In the genomic region with DNA sequence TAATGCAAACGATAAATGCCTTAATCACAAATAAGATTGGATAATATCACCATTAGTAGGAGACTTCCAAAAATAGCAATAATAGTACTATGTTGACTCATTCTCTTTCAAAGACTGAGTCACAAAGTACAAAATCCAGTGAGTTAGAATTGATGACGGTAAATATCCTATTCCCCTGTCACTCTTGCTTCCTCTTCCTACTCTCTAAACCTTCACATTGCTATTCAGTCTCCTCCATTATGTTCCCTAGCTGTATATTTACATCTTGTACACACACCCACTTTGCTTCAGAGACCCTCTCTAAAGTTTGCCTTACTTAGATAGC, we compare ENCODE assay signal across 13 cellular contexts. TPM values are rescaled to one million over a fixed set of nuclear protein-coding genes. Genes with fewer than 3 reads are reported as not detected.
DNase-seq lines count a peak whose midpoint lies in the region; ATAC-seq, FAIRE-seq and TF ChIP-seq lines count a peak whose summit lies in the region.
"Had no signal": no experiment of that assay in that cellular context is flagged by ENCODE, and none has a peak within 500 bp of the region (broad histone marks: within the 10 kb centered on the region; RNA-seq: fewer than 3 reads in every experiment).

No MANE protein-coding gene starts in this region.

- 11% methylated on average over 2 of the region's 2 CpGs for WGBS in K562 (ENCODE audit: insufficient coverage, low coverage, missing lambda C conversion rate)
- WGBS in HepG2 (ENCODE audit: low lambda C conversion rate) = 0% methylated on average over 2 of the region's 2 CpGs
- 89 to 100% methylated on average over 1 to 2 of the region's 2 CpGs for WGBS in endodermal cell (ENCODE audit: insufficient coverage in 1 of 2, insufficient read length in 1 of 2), 2 experiments

- ATAC-seq in K562 = no peak
- peak; percentile 78 for ATAC-seq in HepG2
- ATAC-seq: gastroesophageal sphincter had no signal

- H3K4me3 Mint-ChIP-seq in endodermal cell = no peak overlapping the region
- H3K4me3 Mint-ChIP-seq: activated naive CD4-positive, alpha-beta T cell treated with anti-CD3 and anti-CD28 coated beads, Interleukin-2, amount 50 U/mL, for 24 hours had no signal

- H3K4me1 Mint-ChIP-seq in endodermal cell = no peaks in the 10 kb centered on the region

- H3K79me2 ChIP-seq in K562 (ENCODE audit: control insufficient read depth, insufficient read depth, low read length) (no peaks in the 10 kb centered on the region), HepG2 (ENCODE audit: insufficient read depth, low read length) (no peaks in the 10 kb centered on the region)

- no peak for TF ChIP-seq EP300 in K562 (IDR thresholded peaks at IDR 0.05; ENCODE audit: low read length)
- TF ChIP-seq EP300 in HepG2 (IDR thresholded peaks at IDR 0.05; ENCODE audit: low read depth in 2 of 2, low read length in 2 of 2) = no peak; a peak in 1 of 4 replicates
- TF ChIP-seq EP300 in HepG2 (CRISPR knock-in tag; IDR thresholded peaks at IDR 0.05; ENCODE audit: borderline replicate concordance) = no peak

- H3K36me3 ChIP-seq in K562 (ENCODE audit: control insufficient read depth, insufficient read depth, low read length) (no peaks in the 10 kb centered on the region), HepG2 (replicated peaks in 1 of 2; ENCODE audit: control insufficient read depth in 1 of 2, insufficient read depth in 2 of 2, low read length in 2 of 2) (no peaks in the 10 kb centered on the region), endodermal cell (ENCODE audit: control insufficient read depth, insufficient read depth, low read length) (no peaks in the 10 kb centered on the region)
- H3K36me3 ChIP-seq: gastroesophageal sphincter had no signal

- peak; percentile 49 for DNase-seq in AG20443 (ENCODE audit: low spot score)
- peak; percentile 65 for DNase-seq in HT1080 (ENCODE audit: low read depth)
- no peak for DNase-seq in K562 (ENCODE audit: extremely low read depth in 1 of 4, low spot score in 3 of 4)
- peak; percentile 51 for DNase-seq in HepG2 (ENCODE audit: low spot score)
- no peak for DNase-seq in coronary artery (ENCODE audit: low spot score)
- no peak for DNase-seq in inferior parietal cortex (ENCODE audit: extremely low spot score)
- no peak for DNase-seq in NCI-H2029 (lab: John Stamatoyannopoulos, UW)
- no peak for DNase-seq in endodermal cell
- DNase-seq: islet precursor cell, PC-9 had no signal

- H3K9me3 ChIP-seq in K562 (replicated peaks; ENCODE audit: control insufficient read depth, insufficient read depth, low read depth, low read length) (no peaks in the 10 kb centered on the region), HepG2 (ENCODE audit: low read length) (no peaks in the 10 kb centered on the region), endodermal cell (ENCODE audit: control insufficient read depth, low read length) (no peaks in the 10 kb centered on the region)
- H3K9me3 ChIP-seq: gastroesophageal sphincter had no signal

- H3K36me3 Mint-ChIP-seq in endodermal cell (ENCODE audit: low read depth) = no peaks in the 10 kb centered on the region
- H3K36me3 Mint-ChIP-seq: activated naive CD4-positive, alpha-beta T cell treated with anti-CD3 and anti-CD28 coated beads, Interleukin-2, amount 50 U/mL, for 24 hours had no signal

- H3K27me3 ChIP-seq in K562 (ENCODE audit: control insufficient read depth in 2 of 2, insufficient read depth in 2 of 2, low read length in 2 of 2) (0 out of 5 replicates have a peak, but pooled peaks cover 0 to 5% of the 10 kb centered on the region in 2 experiments), HepG2 (ENCODE audit: control insufficient read depth in 1 of 2, insufficient read depth in 2 of 2, low read length in 2 of 2) (no peaks in the 10 kb centered on the region), endodermal cell (ENCODE audit: control insufficient read depth, insufficient read depth, low read length, poor library complexity, severe bottlenecking) (no peaks in the 10 kb centered on the region)
- H3K27me3 ChIP-seq: gastroesophageal sphincter had no signal

- FAIRE-seq in K562 (lab: Jason Lieb, UNC) = no peak
- FAIRE-seq in HepG2 (lab: Jason Lieb, UNC) = no peak

- H3K27ac ChIP-seq in K562 (ENCODE audit: extremely low read depth, low read depth, low read length) = no peak overlapping the region
- peak overlapping the region; percentile 51 for H3K27ac ChIP-seq in HepG2 (ENCODE audit: extremely low read length, insufficient read depth, low read length)
- H3K27ac ChIP-seq in coronary artery = no peak overlapping the region
- no peak overlapping the region for H3K27ac ChIP-seq in endodermal cell (ENCODE audit: low read depth, low read length)
- H3K27ac ChIP-seq: C4-2B, gastroesophageal sphincter, PC-9 had no signal

- no peak overlapping the region for H3K4me3 ChIP-seq in K562
- peak overlapping the region in 2 of 3 experiments; percentile 36 to 46; a peak in 3 of 6 replicates for H3K4me3 ChIP-seq in HepG2 (replicated peaks in 1 of 3; ENCODE audit: insufficient read depth in 1 of 3, low read depth in 2 of 3, low read length in 3 of 3)
- no peak overlapping the region for H3K4me3 ChIP-seq in coronary artery
- H3K4me3 ChIP-seq in endodermal cell (ENCODE audit: low read length) = no peak overlapping the region
- H3K4me3 ChIP-seq: gastroesophageal sphincter, PC-9 had no signal

- intact Hi-C loops in K562 (cut with micrococcal nuclease) (no loop called here), HepG2 (cut with micrococcal nuclease; ENCODE audit: unreplicated experiment) (no loop called here)

- POLR2A ChIA-PET in K562 (lab: Yijun Ruan, JAX) = no interaction called here
- POLR2A ChIA-PET in HepG2 (lab: Yijun Ruan, JAX) = interaction anchor here (7.1 kb wide), 1 partner anchor 26 kb away, joined by 55 read pairs; the partner anchor contains the start of gene INTS6

- no peaks in the 10 kb centered on the region for H3K4me1 ChIP-seq in K562 (replicated peaks in 1 of 2; ENCODE audit: control insufficient read depth in 2 of 2, insufficient read depth in 2 of 2, low read length in 2 of 2)
- peaks cover 50% of the 10 kb centered on the region for H3K4me1 ChIP-seq in HepG2 (ENCODE audit: insufficient read depth, low read length)
- H3K4me1 ChIP-seq in endodermal cell (ENCODE audit: control insufficient read depth, insufficient read depth, low read length) = no peaks in the 10 kb centered on the region
- H3K4me1 ChIP-seq: gastroesophageal sphincter had no signal

- TF ChIP-seq POLR2A in K562 (conservative IDR thresholded peaks at IDR 0.05) (no peak), HepG2 (IDR thresholded peaks at IDR 0.05; ENCODE audit: insufficient read depth in 1 of 2, low read depth in 2 of 2, low read length in 2 of 2) (no peak)

- no peak for TF ChIP-seq CTCF in K562 (IDR thresholded peaks at IDR 0.05 in 2 of 3, conservative IDR thresholded peaks at IDR 0.05 in 1 of 3; ENCODE audit: insufficient read depth in 2 of 3, low read depth in 1 of 3, low read length in 3 of 3)
- TF ChIP-seq CTCF in HepG2 (CRISPR knock-in tag; IDR thresholded peaks at IDR 0.05) = no peak
- no peak for TF ChIP-seq CTCF in coronary artery (IDR thresholded peaks at IDR 0.05)
- no peak for TF ChIP-seq CTCF in endodermal cell (conservative IDR thresholded peaks at IDR 0.05)

- BruUV-seq in K562 (replicated peaks; lab: Mats Ljungman, UMichigan) = no TSS peak
- BruUV-seq in HepG2 (replicated peaks; lab: Mats Ljungman, UMichigan) = no TSS peak

- H3K9me1 ChIP-seq in K562 (ENCODE audit: control insufficient read depth, insufficient read depth, low read length) = no peaks in the 10 kb centered on the region

- CTCF ChIA-PET in K562 (lab: Yijun Ruan, JAX; ENCODE audit: low intra/inter-chr PET ratio) = no interaction called here
- CTCF ChIA-PET in HepG2 (lab: Yijun Ruan, JAX; ENCODE audit: low intra/inter-chr PET ratio, low total read pairs) = no interaction called here

- H3K9ac ChIP-seq in K562 (ENCODE audit: insufficient read depth in 1 of 2, low read depth in 2 of 2, low read length in 2 of 2) (no peak overlapping the region), HepG2 (ENCODE audit: insufficient read depth, low read depth, low read length) (0 out of 2 replicates have a peak overlapping the region, but pooled peaks have one; percentile 8), endodermal cell (ENCODE audit: extremely low read depth, low read length, poor library complexity, severe bottlenecking) (no peak overlapping the region)

- no peak for TF ChIP-seq RAD21 in K562 (CRISPR knock-in tag; conservative IDR thresholded peaks at IDR 0.05 in 1 of 2, IDR thresholded peaks at IDR 0.05 in 1 of 2)
- TF ChIP-seq RAD21 in HepG2 (CRISPR knock-in tag; IDR thresholded peaks at IDR 0.05) = no peak

- H3K4me2 ChIP-seq in K562 (ENCODE audit: insufficient read depth, low read length) (no peak overlapping the region), HepG2 (ENCODE audit: low read depth, low read length) (peak overlapping the region; percentile 83)
- H3K4me2 ChIP-seq: PC-9 had no signal

- peaks cover 3% of the 10 kb centered on the region for H3K27me3 Mint-ChIP-seq in endodermal cell (ENCODE audit: insufficient read depth)
- H3K27me3 Mint-ChIP-seq: activated naive CD4-positive, alpha-beta T cell treated with anti-CD3 and anti-CD28 coated beads, Interleukin-2, amount 50 U/mL, for 24 hours had no signal

- in situ Hi-C loops in K562 (cut with MboI) (no loop called here), HepG2 (cut with HindIII; ENCODE audit: extremely low pct_ligation_motif_present, low pct_unique_long_range_greater_than_20kb) (no loop called here)

- H3K9me3 Mint-ChIP-seq in endodermal cell = peaks cover 11% of the 10 kb centered on the region
- H3K9me3 Mint-ChIP-seq: activated naive CD4-positive, alpha-beta T cell treated with anti-CD3 and anti-CD28 coated beads, Interleukin-2, amount 50 U/mL, for 24 hours had no signal

- no peak overlapping the region for H3K27ac Mint-ChIP-seq in endodermal cell
- H3K27ac Mint-ChIP-seq: activated naive CD4-positive, alpha-beta T cell treated with anti-CD3 and anti-CD28 coated beads, Interleukin-2, amount 50 U/mL, for 24 hours had no signal

- H4K20me1 ChIP-seq in K562 (replicated peaks; ENCODE audit: control insufficient read depth, insufficient read depth, low read length) (no peaks in the 10 kb centered on the region), HepG2 (ENCODE audit: insufficient read depth, low read length) (no peaks in the 10 kb centered on the region)

- H2AFZ ChIP-seq in K562 (ENCODE audit: low read depth, low read length) (no peak overlapping the region), HepG2 (ENCODE audit: low read length) (no peak overlapping the region)
- H2AFZ ChIP-seq: PC-9 had no signal

RNA-seq across cellular contexts. Expression of gene INTS6, which starts 26.3 kb away (rescaled TPM):
- 32.5 and 33.2 TPM in 2 replicates for total RNA-seq in HT1080 (2014; rRNA removed; shearing (Covaris generic))
- polyA plus RNA-seq in HT1080 (2015; cell fraction: cytosol; rRNA removed) = 14.7 and 18.4 TPM in 2 replicates
- 26.4 and 28.6 TPM in 2 replicates for polyA plus RNA-seq in HT1080 (2015; cell fraction: nucleus; rRNA removed)
- 33.4 and 73.0 TPM in 2 replicates for total RNA-seq in K562 (2011; cell fraction: chromatin; rRNA removed; ENCODE audit: low replicate concordance)
- 16.3 and 18.5 TPM in 2 replicates for total RNA-seq in K562 (2011; cell fraction: nucleolus; rRNA removed)
- 31.1 and 64.3 TPM in 2 replicates for total RNA-seq in K562 (2011; cell fraction: nucleoplasm; rRNA removed)
- total RNA-seq in K562 (2014; rRNA removed) (14.6 and 17.1 TPM in 2 replicates), K562 (2014; rRNA removed; fragmentation: Illumina TruSeq; extraction: Trizol) (23.8 and 24.5 TPM in 2 replicates), K562 (2015; rRNA removed; fragmentation: Illumina TruSeq; extraction: Trizol) (27.4 and 29.8 TPM in 2 replicates), K562 (2021) (20.2 and 22.6 TPM in 2 replicates), HepG2 (2016; rRNA removed; fragmentation: Illumina TruSeq; extraction: Trizol) (38.4 and 40.3 TPM in 2 replicates), endodermal cell (10 to 100 TPM; 42.4 to 62.1 TPM)
- polyA plus RNA-seq in K562 (2011; rRNA removed) (19.3 and 19.7 TPM in 2 replicates), K562 (2014; fragmentation: Illumina TruSeq; extraction: Trizol) (16.1 TPM in 2 replicates), K562 (2014; fragmentation: Nextera tagmentation; extraction: Ambion mirVana) (1 to 10 TPM; 3.7 to 4.3 TPM), K562 (2014; rRNA removed) (9.5 and 13.6 TPM in 2 replicates), HepG2 (2011; rRNA removed) (27.9 and 28.0 TPM in 2 replicates)
- polyA plus RNA-seq in K562 (2011; cell fraction: cytosol; rRNA removed) = 4.5 and 5.9 TPM in 2 replicates
- polyA plus RNA-seq in K562 (2011; cell fraction: nucleus; rRNA removed) = 21.5 and 22.7 TPM in 2 replicates
- 10.8 and 13.5 TPM in 2 replicates for polyA plus RNA-seq in K562 (2012)
- 82.3 and 93.2 TPM in 2 replicates for polyA minus RNA-seq in K562 (2011; rRNA and poly(A)+ RNA removed)
- 11.0 and 18.1 TPM in 2 replicates for polyA minus RNA-seq in K562 (2011; cell fraction: cytosol; rRNA and poly(A)+ RNA removed)
- 38.2 and 57.1 TPM in 2 replicates for polyA minus RNA-seq in K562 (2011; cell fraction: nucleus; rRNA and poly(A)+ RNA removed)
- 10.7 and 12.3 TPM in 2 replicates for total RNA-seq in HepG2 (2016; cell fraction: cytosol; rRNA removed; fragmentation: Illumina TruSeq; extraction: Trizol; ENCODE audit: low read depth)
- total RNA-seq in HepG2 (2016; cell fraction: insoluble cytoplasmic fraction; rRNA removed; fragmentation: Illumina TruSeq; extraction: Trizol) = 38.6 and 40.4 TPM in 2 replicates
- 16.8 and 20.9 TPM in 2 replicates for total RNA-seq in HepG2 (2016; cell fraction: membrane; rRNA removed; fragmentation: Illumina TruSeq; extraction: Trizol)
- 81.6 and 85.4 TPM in 2 replicates for total RNA-seq in HepG2 (2016; cell fraction: nucleus; rRNA removed; fragmentation: Illumina TruSeq; extraction: Trizol)
- polyA plus RNA-seq in HepG2 (2011; cell fraction: cytosol; rRNA removed) = 7.7 and 13.6 TPM in 2 replicates
- polyA plus RNA-seq in HepG2 (2011; cell fraction: nucleus; rRNA removed) = 30.7 and 36.2 TPM in 2 replicates
- 18.1 and 21.3 TPM in 2 replicates for polyA plus RNA-seq in HepG2 (2012)
- 1.9 and 2.2 TPM in 2 replicates for polyA plus RNA-seq in HepG2 (2016; cell fraction: cytosol; fragmentation: Illumina TruSeq; extraction: Trizol; ENCODE audit: low read depth)
- polyA plus RNA-seq in HepG2 (2016; cell fraction: insoluble cytoplasmic fraction; fragmentation: Illumina TruSeq; extraction: Trizol; ENCODE audit: low read depth) = 24.9 and 26.1 TPM in 2 replicates
- polyA plus RNA-seq in HepG2 (2016; cell fraction: membrane; fragmentation: Illumina TruSeq; extraction: Trizol; ENCODE audit: low read depth) = 4.1 and 5.1 TPM in 2 replicates
- polyA plus RNA-seq in HepG2 (2016; cell fraction: nucleus; fragmentation: Illumina TruSeq; extraction: Trizol; ENCODE audit: insufficient read depth, low read depth) = 44.4 and 44.5 TPM in 2 replicates
- 62.5 and 66.5 TPM in 2 replicates for polyA minus RNA-seq in HepG2 (2011; rRNA and poly(A)+ RNA removed; ENCODE audit: low replicate concordance)
- polyA minus RNA-seq in HepG2 (2011; cell fraction: cytosol; rRNA and poly(A)+ RNA removed) = 30.2 and 41.5 TPM in 2 replicates
- polyA minus RNA-seq in HepG2 (2011; cell fraction: nucleus; rRNA and poly(A)+ RNA removed) = 252 and 263 TPM in 2 replicates
- 24.9 TPM for polyA plus RNA-seq in endodermal cell (2013, experiment 1 of 2)
- 22.4 TPM for polyA plus RNA-seq in endodermal cell (2013, experiment 2 of 2)

Comparison
In these comparisons a context has a peak if more than half of its experiments do, and no peak if none do; other contexts are left out.
1. DNase-seq: peak in AG20443 (single experiment), HT1080 (single experiment) and HepG2 (single experiment); none in K562 (0 of 4), coronary artery (single experiment), inferior parietal cortex (single experiment), NCI-H2029 (single experiment) and endodermal cell (single experiment).
2. H3K4me3 ChIP-seq: peak in HepG2 (2 of 3); none in K562 (single experiment), coronary artery (single experiment) and endodermal cell (single experiment).